ENCODE assay signal across 1 cellular context in the genomic region with DNA sequence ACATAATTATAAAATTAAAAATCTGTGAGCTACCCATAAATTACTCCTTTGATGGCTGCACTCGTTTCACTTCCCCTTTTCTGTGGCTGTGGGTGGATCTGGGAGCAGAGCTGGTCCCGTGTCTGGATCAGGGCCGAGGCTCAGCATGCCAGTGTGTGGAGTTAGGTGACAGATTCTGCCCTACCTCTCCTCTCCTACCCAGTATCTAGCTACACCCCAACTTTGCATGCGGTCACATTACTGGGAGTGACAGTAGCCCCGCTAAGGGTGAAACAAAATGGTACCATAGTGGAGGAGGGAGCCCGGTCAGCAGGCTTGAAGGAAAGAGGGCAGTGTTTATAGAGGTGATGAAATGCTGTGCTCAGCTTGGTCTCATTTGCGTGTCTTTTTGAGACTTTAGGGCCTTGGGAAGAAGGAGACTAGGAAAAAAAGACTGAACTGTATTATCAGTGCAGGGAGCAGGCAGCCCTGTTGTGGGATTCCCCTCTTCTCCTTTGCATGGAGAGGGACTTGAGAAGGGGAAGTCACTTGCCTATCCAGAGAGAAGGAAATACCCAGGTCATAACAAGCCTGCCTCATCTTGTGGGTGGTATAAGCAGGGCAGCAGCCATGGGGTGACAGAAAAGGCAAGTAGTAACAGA.
TF ChIP-seq lines count a peak whose summit lies in the region.

No MANE protein-coding gene starts in this region.

TF ChIP-seq in HepG2, 621 proteins besides CTCF, POLR2A, EP300 and RAD21 (continued from another document):
- TF ChIP-seq, protein P1, sequence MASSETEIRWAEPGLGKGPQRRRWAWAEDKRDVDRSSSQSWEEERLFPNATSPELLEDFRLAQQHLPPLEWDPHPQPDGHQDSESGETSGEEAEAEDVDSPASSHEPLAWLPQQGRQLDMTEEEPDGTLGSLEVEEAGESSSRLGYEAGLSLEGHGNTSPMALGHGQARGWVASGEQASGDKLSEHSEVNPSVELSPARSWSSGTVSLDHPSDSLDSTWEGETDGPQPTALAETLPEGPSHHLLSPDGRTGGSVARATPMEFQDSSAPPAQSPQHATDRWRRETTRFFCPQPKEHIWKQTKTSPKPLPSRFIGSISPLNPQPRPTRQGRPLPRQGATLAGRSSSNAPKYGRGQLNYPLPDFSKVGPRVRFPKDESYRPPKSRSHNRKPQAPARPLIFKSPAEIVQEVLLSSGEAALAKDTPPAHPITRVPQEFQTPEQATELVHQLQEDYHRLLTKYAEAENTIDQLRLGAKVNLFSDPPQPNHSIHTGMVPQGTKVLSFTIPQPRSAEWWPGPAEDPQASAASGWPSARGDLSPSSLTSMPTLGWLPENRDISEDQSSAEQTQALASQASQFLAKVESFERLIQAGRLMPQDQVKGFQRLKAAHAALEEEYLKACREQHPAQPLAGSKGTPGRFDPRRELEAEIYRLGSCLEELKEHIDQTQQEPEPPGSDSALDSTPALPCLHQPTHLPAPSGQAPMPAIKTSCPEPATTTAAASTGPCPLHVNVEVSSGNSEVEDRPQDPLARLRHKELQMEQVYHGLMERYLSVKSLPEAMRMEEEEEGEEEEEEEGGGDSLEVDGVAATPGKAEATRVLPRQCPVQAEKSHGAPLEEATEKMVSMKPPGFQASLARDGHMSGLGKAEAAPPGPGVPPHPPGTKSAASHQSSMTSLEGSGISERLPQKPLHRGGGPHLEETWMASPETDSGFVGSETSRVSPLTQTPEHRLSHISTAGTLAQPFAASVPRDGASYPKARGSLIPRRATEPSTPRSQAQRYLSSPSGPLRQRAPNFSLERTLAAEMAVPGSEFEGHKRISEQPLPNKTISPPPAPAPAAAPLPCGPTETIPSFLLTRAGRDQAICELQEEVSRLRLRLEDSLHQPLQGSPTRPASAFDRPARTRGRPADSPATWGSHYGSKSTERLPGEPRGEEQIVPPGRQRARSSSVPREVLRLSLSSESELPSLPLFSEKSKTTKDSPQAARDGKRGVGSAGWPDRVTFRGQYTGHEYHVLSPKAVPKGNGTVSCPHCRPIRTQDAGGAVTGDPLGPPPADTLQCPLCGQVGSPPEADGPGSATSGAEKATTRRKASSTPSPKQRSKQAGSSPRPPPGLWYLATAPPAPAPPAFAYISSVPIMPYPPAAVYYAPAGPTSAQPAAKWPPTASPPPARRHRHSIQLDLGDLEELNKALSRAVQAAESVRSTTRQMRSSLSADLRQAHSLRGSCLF (CRISPR knock-in tag; IDR thresholded peaks at IDR 0.05; ENCODE audit: borderline replicate concordance) = no peak
- TF ChIP-seq AGO1 (IDR thresholded peaks at IDR 0.05; ENCODE audit: low read depth, low read length, poor library complexity, severe bottlenecking) (no peak), ATF7 (IDR thresholded peaks at IDR 0.05) (no peak), ATF7 (CRISPR knock-in tag; IDR thresholded peaks at IDR 0.05) (no peak), MAF1 (CRISPR knock-in tag; IDR thresholded peaks at IDR 0.05; ENCODE audit: borderline replicate concordance) (no peak), SMAD3 (CRISPR knock-in tag; IDR thresholded peaks at IDR 0.05) (no peak), ZNF543 (CRISPR knock-in tag; IDR thresholded peaks at IDR 0.05) (no peak), EZH2 (conservative IDR thresholded peaks at IDR 0.05; ENCODE audit: low read depth, low read length) (no peak), JUND (CRISPR knock-in tag; IDR thresholded peaks at IDR 0.05) (no peak), GTF3A (CRISPR knock-in tag; conservative IDR thresholded peaks at IDR 0.05) (no peak)
- TF ChIP-seq, protein P2, sequence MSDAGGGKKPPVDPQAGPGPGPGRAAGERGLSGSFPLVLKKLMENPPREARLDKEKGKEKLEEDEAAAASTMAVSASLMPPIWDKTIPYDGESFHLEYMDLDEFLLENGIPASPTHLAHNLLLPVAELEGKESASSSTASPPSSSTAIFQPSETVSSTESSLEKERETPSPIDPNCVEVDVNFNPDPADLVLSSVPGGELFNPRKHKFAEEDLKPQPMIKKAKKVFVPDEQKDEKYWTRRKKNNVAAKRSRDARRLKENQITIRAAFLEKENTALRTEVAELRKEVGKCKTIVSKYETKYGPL (CRISPR knock-in tag; IDR thresholded peaks at IDR 0.05) = no peak
- TF ChIP-seq, protein P3, sequence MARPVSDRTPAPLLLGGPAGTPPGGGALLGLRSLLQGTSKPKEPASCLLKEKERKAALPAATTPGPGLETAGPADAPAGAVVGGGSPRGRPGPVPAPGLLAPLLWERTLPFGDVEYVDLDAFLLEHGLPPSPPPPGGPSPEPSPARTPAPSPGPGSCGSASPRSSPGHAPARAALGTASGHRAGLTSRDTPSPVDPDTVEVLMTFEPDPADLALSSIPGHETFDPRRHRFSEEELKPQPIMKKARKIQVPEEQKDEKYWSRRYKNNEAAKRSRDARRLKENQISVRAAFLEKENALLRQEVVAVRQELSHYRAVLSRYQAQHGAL (CRISPR knock-in tag; IDR thresholded peaks at IDR 0.05; ENCODE audit: not compliant biosample characterization) = no peak
- TF ChIP-seq, protein P4, sequence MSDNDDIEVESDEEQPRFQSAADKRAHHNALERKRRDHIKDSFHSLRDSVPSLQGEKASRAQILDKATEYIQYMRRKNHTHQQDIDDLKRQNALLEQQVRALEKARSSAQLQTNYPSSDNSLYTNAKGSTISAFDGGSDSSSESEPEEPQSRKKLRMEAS (IDR thresholded peaks at IDR 0.05) = no peak
